In genomic region chr5:4541334-4541733, GRCh38 we compare ENCODE assay signal across 18 cellular contexts.
A peak's percentile ranks its signal among the peaks of the same experiment; 100 is the strongest.
DNase-seq lines count a peak whose midpoint lies in the region; ATAC-seq and TF ChIP-seq lines count a peak whose summit lies in the region.
"Had no signal": no experiment of that assay in that cellular context is flagged by ENCODE, and none has a peak within 500 bp of the region (broad histone marks: within the 10 kb centered on the region; RNA-seq: fewer than 3 reads in every experiment).

No MANE protein-coding gene starts in this region.

- H3K9me3 ChIP-seq in KOPT-K1 (ENCODE audit: insufficient read depth, low read length, poor library complexity, severe bottlenecking) (peaks cover 7% of the 10 kb centered on the region), neuronal stem cell (replicated peaks in 1 of 2; ENCODE audit: control insufficient read depth in 2 of 2, insufficient read depth in 1 of 2, low read depth in 1 of 2, low read length in 2 of 2) (peaks cover 0 to 8% of the 10 kb centered on the region in 2 donors)
- H3K9me3 ChIP-seq: HAP-1 had no signal

- H4K8ac ChIP-seq in neuronal stem cell (ENCODE audit: low read depth, low read length): no peak overlapping the region

- H3K4ac ChIP-seq in neuronal stem cell (ENCODE audit: low read length): no peak overlapping the region

- peaks cover 4 to 7% of the 10 kb centered on the region in 2 donors for H3K4me1 ChIP-seq in neuronal stem cell (ENCODE audit: control insufficient read depth in 2 of 2, insufficient read depth in 1 of 2, low read depth in 1 of 2, low read length in 2 of 2)
- H3K4me1 ChIP-seq: HAP-1 had no signal

- H3K4me2 ChIP-seq in neuronal stem cell (ENCODE audit: insufficient read depth, low read length, poor library complexity, severe bottlenecking): no peak overlapping the region

- no peak overlapping the region for H3K23ac ChIP-seq in neuronal stem cell (ENCODE audit: low read depth, low read length, poor library complexity)

- no peak for TF ChIP-seq CTCF in VCaP (conservative IDR thresholded peaks at IDR 0.05)

- no CpG with 5 or more reads among the region's 4 CpGs for WGBS in neuronal stem cell (ENCODE audit: extremely low coverage in 2 of 2, insufficient read length in 2 of 2, insufficient replicate concordance in 1 of 2), 2 donors

- intact Hi-C loops in activated CD4-positive, alpha-beta T cell treated with anti-CD3 and anti-CD28 coated beads, Interleukin-2, amount 10 ng/mL, durations not matched to agents 24 days and 14 days (cut with micrococcal nuclease): no loop called here

- H3K36me3 ChIP-seq in KOPT-K1 (ENCODE audit: insufficient read depth, low read length) (no peaks in the 10 kb centered on the region), neuronal stem cell (replicated peaks in 1 of 2; ENCODE audit: control insufficient read depth in 2 of 2, insufficient read depth in 2 of 2, low read length in 2 of 2) (no peaks in the 10 kb centered on the region)
- H3K36me3 ChIP-seq: HAP-1 had no signal

- no peak overlapping the region for H2BK120ac ChIP-seq in neuronal stem cell (ENCODE audit: low read depth, low read length)

- H2AK5ac ChIP-seq in neuronal stem cell (ENCODE audit: low read depth, low read length): no peak overlapping the region

- H4K91ac ChIP-seq in neuronal stem cell (ENCODE audit: low read depth, low read length, poor library complexity): no peak overlapping the region

- H3K27ac ChIP-seq in KOPT-K1 (ENCODE audit: low read depth, low read length, poor library complexity, severe bottlenecking): peak overlapping the region; percentile 100
- peak overlapping the region; percentile 82 for H3K27ac ChIP-seq in VCaP
- H3K27ac ChIP-seq in neuronal stem cell (replicated peaks; ENCODE audit: low read length): no peak overlapping the region

- H2BK12ac ChIP-seq in neuronal stem cell (ENCODE audit: low read length): no peak overlapping the region

- H2AFZ ChIP-seq in neuronal stem cell (ENCODE audit: low read length): no peak overlapping the region

- CTCF ChIA-PET in activated CD4-positive, alpha-beta T cell treated with anti-CD3 and anti-CD28 coated beads, Interleukin-2, amount 10 ng/mL, durations not matched to agents 7 days and 5 days (lab: Charles Lee): no interaction called here

- no peak overlapping the region for H3K27ac Mint-ChIP-seq in activated CD4-positive, alpha-beta T cell treated with anti-CD3 and anti-CD28 coated beads, Interleukin-2, amount 10 ng/mL, durations not matched to agents 24 days and 14 days
- no peak overlapping the region for H3K27ac Mint-ChIP-seq in activated CD4-positive, alpha-beta T cell treated with anti-CD3 and anti-CD28 coated beads, Interleukin-2, amount 10 ng/mL, durations not matched to agents 7 days and 5 days
- H3K27ac Mint-ChIP-seq: CD14-positive monocyte; CD4-positive, alpha-beta T cell; CD8-positive, alpha-beta memory T cell; HFFc6 had no signal

- no peaks in the 10 kb centered on the region for H3K27me3 ChIP-seq in neuronal stem cell (ENCODE audit: control insufficient read depth in 3 of 3, insufficient read depth in 3 of 3, low read depth in 1 of 3, low read length in 3 of 3)

- H3K4me1 Mint-ChIP-seq in activated CD4-positive, alpha-beta T cell treated with anti-CD3 and anti-CD28 coated beads, Interleukin-2, amount 10 ng/mL, durations not matched to agents 24 days and 14 days: no peaks in the 10 kb centered on the region
- no peaks in the 10 kb centered on the region for H3K4me1 Mint-ChIP-seq in activated CD4-positive, alpha-beta T cell treated with anti-CD3 and anti-CD28 coated beads, Interleukin-2, amount 10 ng/mL, durations not matched to agents 7 days and 5 days
- H3K4me1 Mint-ChIP-seq: CD14-positive monocyte; CD8-positive, alpha-beta memory T cell had no signal

- no peak overlapping the region for H3K4me3 ChIP-seq in neuronal stem cell (ENCODE audit: low read length in 2 of 2)
- H3K4me3 ChIP-seq: HAP-1 had no signal

- H3K27me3 Mint-ChIP-seq in activated CD4-positive, alpha-beta T cell treated with anti-CD3 and anti-CD28 coated beads, Interleukin-2, amount 10 ng/mL, durations not matched to agents 24 days and 14 days: no peaks in the 10 kb centered on the region
- H3K27me3 Mint-ChIP-seq in activated CD4-positive, alpha-beta T cell treated with anti-CD3 and anti-CD28 coated beads, Interleukin-2, amount 10 ng/mL, durations not matched to agents 7 days and 5 days: no peaks in the 10 kb centered on the region
- H3K27me3 Mint-ChIP-seq: CD4-positive, alpha-beta T cell had no signal

- no peak overlapping the region for H2BK15ac ChIP-seq in neuronal stem cell (ENCODE audit: low read length)

- H3K4me3 Mint-ChIP-seq in activated CD4-positive, alpha-beta T cell treated with anti-CD3 and anti-CD28 coated beads, Interleukin-2, amount 10 ng/mL, durations not matched to agents 24 days and 14 days: no peak overlapping the region
- no peak overlapping the region for H3K4me3 Mint-ChIP-seq in activated CD4-positive, alpha-beta T cell treated with anti-CD3 and anti-CD28 coated beads, Interleukin-2, amount 10 ng/mL, durations not matched to agents 7 days and 5 days
- H3K4me3 Mint-ChIP-seq: CD14-positive monocyte; CD4-positive, alpha-beta T cell; CD8-positive, alpha-beta memory T cell; HFFc6 had no signal

- peaks cover 5% of the 10 kb centered on the region for H3K9me3 Mint-ChIP-seq in activated CD4-positive, alpha-beta T cell treated with anti-CD3 and anti-CD28 coated beads, Interleukin-2, amount 10 ng/mL, durations not matched to agents 24 days and 14 days
- H3K9me3 Mint-ChIP-seq in activated CD4-positive, alpha-beta T cell treated with anti-CD3 and anti-CD28 coated beads, Interleukin-2, amount 10 ng/mL, durations not matched to agents 7 days and 5 days: peaks cover 4% of the 10 kb centered on the region

- no peak overlapping the region for H3K9ac ChIP-seq in neuronal stem cell (ENCODE audit: low read depth, low read length, poor library complexity)

- H2BK5ac ChIP-seq in neuronal stem cell (ENCODE audit: low read length): no peak overlapping the region

- peak overlapping the region; percentile 17 for H3K18ac ChIP-seq in neuronal stem cell (ENCODE audit: low read length)

- no peaks in the 10 kb centered on the region for H3K79me1 ChIP-seq in neuronal stem cell (ENCODE audit: low read depth, low read length)

- ATAC-seq in HG03039 (IDR thresholded peaks at IDR 0.05; ENCODE audit: unreplicated experiment): no peak

- DNase-seq in activated CD4-positive, alpha-beta T cell treated with anti-CD3 and anti-CD28 coated beads, Interleukin-2, amount 10 ng/mL, durations not matched to agents 24 days and 14 days: peak; percentile 11
- DNase-seq in activated CD4-positive, alpha-beta T cell treated with anti-CD3 and anti-CD28 coated beads, Interleukin-2, amount 10 ng/mL, durations not matched to agents 7 days and 5 days: no peak
- no peak for DNase-seq in neuronal stem cell (ENCODE audit: low spot score)
- no peak for DNase-seq in A172 (ENCODE audit: low spot score)
- DNase-seq in dermis blood vessel endothelial cell: no peak
- DNase-seq: 8988T; CD4-positive, alpha-beta T cell; CD8-positive, alpha-beta memory T cell; DMS 273 treated with DMSO at 0.1 percent for 48 hours; DMS79; GF-D8; GOT3; HFFc6 had no signal

- POLR2A ChIA-PET in activated CD4-positive, alpha-beta T cell treated with anti-CD3 and anti-CD28 coated beads, Interleukin-2, amount 10 ng/mL, durations not matched to agents 7 days and 5 days (lab: Charles Lee): no interaction called here

- no peak overlapping the region for H3K14ac ChIP-seq in neuronal stem cell (ENCODE audit: low read length)

- H3K36me3 Mint-ChIP-seq in activated CD4-positive, alpha-beta T cell treated with anti-CD3 and anti-CD28 coated beads, Interleukin-2, amount 10 ng/mL, durations not matched to agents 24 days and 14 days (ENCODE audit: low read depth): no peaks in the 10 kb centered on the region
- no peaks in the 10 kb centered on the region for H3K36me3 Mint-ChIP-seq in activated CD4-positive, alpha-beta T cell treated with anti-CD3 and anti-CD28 coated beads, Interleukin-2, amount 10 ng/mL, durations not matched to agents 7 days and 5 days (ENCODE audit: low read depth)
- H3K36me3 Mint-ChIP-seq: CD14-positive monocyte had no signal
